ENCODE assay signal across 2 cellular contexts in genomic region chr5:18052569-18052968, GRCh38.
A peak's percentile ranks its signal among the peaks of the same experiment; 100 is the strongest.
TF ChIP-seq lines count a peak whose summit lies in the region.

No MANE protein-coding gene starts in this region.

TF ChIP-seq in IMR-90, 13 proteins besides CTCF, POLR2A, EP300 and RAD21:
- TF ChIP-seq MAFK (IDR thresholded peaks at IDR 0.05; ENCODE audit: low read depth, low read length) (peak; percentile 30; the same call in 1 of the 2 replicates), RCOR1 (IDR thresholded peaks at IDR 0.05; ENCODE audit: insufficient replicate concordance, low read length) (no peak), BHLHE40 (IDR thresholded peaks at IDR 0.05; ENCODE audit: low read depth, low read length) (no peak), FOS (IDR thresholded peaks at IDR 0.05; ENCODE audit: low read depth, low read length) (no peak)

TF ChIP-seq in K562, 482 proteins besides CTCF, POLR2A, EP300 and RAD21:
- TF ChIP-seq ZNF316 (IDR thresholded peaks at IDR 0.05) (peak; percentile 11; the same call in 1 of the 2 replicates), ZNF639 (CRISPR knock-in tag; conservative IDR thresholded peaks at IDR 0.05 in 1 of 2, IDR thresholded peaks at IDR 0.05 in 1 of 2) (no peak)
TF ChIP-seq in K562: peak in this region for 1.
